33 cellular contexts compared by ENCODE assay signal in genomic region chr5:64594025-64594424, GRCh38.
"Had no signal": no experiment of that assay in that cellular context is flagged by ENCODE, and none has a peak within 500 bp of the region (broad histone marks: within the 10 kb centered on the region; RNA-seq: fewer than 3 reads in every experiment).

No MANE protein-coding gene starts in this region.

- H3K4me1 Mint-ChIP-seq: activated CD4-positive, alpha-beta memory T cell treated with anti-CD3 and anti-CD28 coated beads, Interleukin-2, amount 10 ng/mL, durations not matched to agents 7 days and 5 days; activated CD4-positive, alpha-beta T cell treated with anti-CD3 and anti-CD28 coated beads for 36 hours; activated CD4-positive, alpha-beta T cell treated with anti-CD3 and anti-CD28 coated beads, Interleukin-2, amount 10 ng/mL, durations not matched to agents 7 days and 5 days; activated CD8-positive, alpha-beta memory T cell treated with anti-CD3 and anti-CD28 coated beads, Interleukin-2, amount 10 ng/mL, durations not matched to agents 7 days and 5 days; activated naive CD4-positive, alpha-beta T cell treated with anti-CD3 and anti-CD28 coated beads, Interleukin-2, amount 10 ng/mL, durations not matched to agents 7 days and 5 days; activated naive CD4-positive, alpha-beta T cell treated with anti-CD3 and anti-CD28 coated beads, Interleukin-2, amount 50 U/mL, for 24 hours; activated naive CD8-positive, alpha-beta T cell treated with anti-CD3 and anti-CD28 coated beads, Interleukin-2, amount 10 ng/mL, durations not matched to agents 7 days and 5 days; activated naive CD8-positive, alpha-beta T cell treated with anti-CD3 and anti-CD28 coated beads, Interleukin-2, amount 50 U/mL, for 24 hours; brain; central memory CD8-positive, alpha-beta T cell had no signal

- H3K27me3 Mint-ChIP-seq: activated naive CD4-positive, alpha-beta T cell treated with anti-CD3 and anti-CD28 coated beads, Interleukin-2, amount 10 ng/mL, durations not matched to agents 7 days and 5 days; activated naive CD8-positive, alpha-beta T cell treated with anti-CD3 and anti-CD28 coated beads, Interleukin-2, amount 50 U/mL, for 24 hours; brain had no signal

- H3K27ac Mint-ChIP-seq: activated CD4-positive, alpha-beta memory T cell treated with anti-CD3 and anti-CD28 coated beads, Interleukin-2, amount 10 ng/mL, durations not matched to agents 7 days and 5 days; activated CD4-positive, alpha-beta T cell treated with anti-CD3 and anti-CD28 coated beads for 36 hours; activated CD4-positive, alpha-beta T cell treated with anti-CD3 and anti-CD28 coated beads, Interleukin-2, amount 10 ng/mL, durations not matched to agents 7 days and 5 days; activated CD8-positive, alpha-beta memory T cell treated with anti-CD3 and anti-CD28 coated beads, Interleukin-2, amount 10 ng/mL, durations not matched to agents 7 days and 5 days; activated CD8-positive, alpha-beta T cell treated with anti-CD3 and anti-CD28 coated beads, Interleukin-2, amount 10 ng/mL, durations not matched to agents 7 days and 5 days; activated naive CD4-positive, alpha-beta T cell treated with anti-CD3 and anti-CD28 coated beads, Interleukin-2, amount 10 ng/mL, durations not matched to agents 7 days and 5 days; activated naive CD4-positive, alpha-beta T cell treated with anti-CD3 and anti-CD28 coated beads, Interleukin-2, amount 50 U/mL, for 24 hours; activated naive CD8-positive, alpha-beta T cell; activated naive CD8-positive, alpha-beta T cell treated with anti-CD3 and anti-CD28 coated beads, Interleukin-2, amount 10 ng/mL, durations not matched to agents 7 days and 5 days; activated naive CD8-positive, alpha-beta T cell treated with anti-CD3 and anti-CD28 coated beads, Interleukin-2, amount 50 U/mL, for 24 hours; activated T-cell treated with anti-CD3 and anti-CD28 coated beads, Interleukin-2, amount 50 U/mL, for 24 hours; activated T-helper 2 cell treated with anti-CD3 and anti-CD28 coated beads, Interferon-gamma antibody, Interleukin-2, Interleukin-4, amounts not matched to agents 10 μg/mL and 5 μg/mL and 100 μg/mL, durations not matched to agents 14 hours and 24 hours and 36 hours; T-helper 1 cell treated with Interleukin-12 subunit alpha and Interleukin-12 subunit beta and Interleukin-4 antibody, amounts not matched to agents 30 μg/mL and 1 μg/mL, for 36 hours; T-helper 2 cell treated with Interferon-gamma antibody and Interleukin-4, amounts not matched to agents 5 μg/mL and 100 μg/mL, for 36 hours had no signal

- DNase-seq: activated CD4-positive, alpha-beta memory T cell treated with anti-CD3 and anti-CD28 coated beads, Interleukin-2, amount 10 ng/mL, durations not matched to agents 7 days and 5 days; activated CD4-positive, alpha-beta T cell treated with anti-CD3 and anti-CD28 coated beads for 1 hour; activated CD4-positive, alpha-beta T cell treated with anti-CD3 and anti-CD28 coated beads for 36 hours; activated CD4-positive, alpha-beta T cell treated with anti-CD3 and anti-CD28 coated beads for 48 hours; activated CD4-positive, alpha-beta T cell treated with anti-CD3 and anti-CD28 coated beads, Interleukin-2, amount 10 ng/mL, durations not matched to agents 7 days and 5 days; activated CD4-positive, alpha-beta T cell treated with anti-CD3 and anti-CD28 coated beads, Interleukin-2, amount 50 U/mL, for 48 hours; activated CD4-positive, CD25-positive, alpha-beta regulatory T cell; activated CD8-positive, alpha-beta memory T cell treated with anti-CD3 and anti-CD28 coated beads for 24 hours; activated CD8-positive, alpha-beta memory T cell treated with anti-CD3 and anti-CD28 coated beads, Interleukin-2, amount 10 ng/mL, durations not matched to agents 7 days and 5 days; activated CD8-positive, alpha-beta memory T cell treated with anti-CD3 and anti-CD28 coated beads, Interleukin-2, amount 50 U/mL, for 48 hours; activated CD8-positive, alpha-beta T cell treated with anti-CD3 and anti-CD28 coated beads, Interleukin-2, amount 10 ng/mL, durations not matched to agents 7 days and 5 days; activated effector memory CD4-positive, alpha-beta T cell treated with Interleukin-2 at 50 U/mL for 16 hours; activated gamma-delta T cell; activated naive CD4-positive, alpha-beta T cell treated with anti-CD3 and anti-CD28 coated beads, Interleukin-2, amount 10 ng/mL, durations not matched to agents 7 days and 5 days; activated naive CD4-positive, alpha-beta T cell treated with Interleukin-2 at 50 U/mL for 16 hours; activated naive CD8-positive, alpha-beta T cell treated with anti-CD3 and anti-CD28 coated beads, Interleukin-2, amount 10 ng/mL, durations not matched to agents 7 days and 5 days; activated naive CD8-positive, alpha-beta T cell treated with anti-CD3 and anti-CD28 coated beads, Interleukin-2, amount 50 U/mL, for 24 hours; activated T-cell treated with anti-CD3 and anti-CD28 coated beads, Interleukin-2, amount 50 U/mL, for 24 hours; activated T-cell treated with anti-CD3 and anti-CD28 coated beads, Interleukin-2, amount 50 U/mL, for 48 hours; cerebellar nuclear complex; T-helper 2 cell; T-helper 9 cell had no signal

- H3K36me3 Mint-ChIP-seq: activated CD8-positive, alpha-beta memory T cell treated with anti-CD3 and anti-CD28 coated beads, Interleukin-2, amount 10 ng/mL, durations not matched to agents 7 days and 5 days; activated naive CD4-positive, alpha-beta T cell treated with anti-CD3 and anti-CD28 coated beads, Interleukin-2, amount 10 ng/mL, durations not matched to agents 7 days and 5 days; activated naive CD4-positive, alpha-beta T cell treated with anti-CD3 and anti-CD28 coated beads, Interleukin-2, amount 50 U/mL, for 24 hours; activated naive CD8-positive, alpha-beta T cell; activated naive CD8-positive, alpha-beta T cell treated with anti-CD3 and anti-CD28 coated beads, Interleukin-2, amount 10 ng/mL, durations not matched to agents 7 days and 5 days; brain had no signal

- H3K9me3 Mint-ChIP-seq: activated CD4-positive, alpha-beta memory T cell treated with anti-CD3 and anti-CD28 coated beads, Interleukin-2, amount 10 ng/mL, durations not matched to agents 7 days and 5 days; activated CD4-positive, alpha-beta T cell treated with anti-CD3 and anti-CD28 coated beads, Interleukin-2, amount 10 ng/mL, durations not matched to agents 7 days and 5 days; activated naive CD4-positive, alpha-beta T cell treated with anti-CD3 and anti-CD28 coated beads, Interleukin-2, amount 10 ng/mL, durations not matched to agents 7 days and 5 days; activated naive CD4-positive, alpha-beta T cell treated with anti-CD3 and anti-CD28 coated beads, Interleukin-2, amount 50 U/mL, for 24 hours; activated naive CD8-positive, alpha-beta T cell treated with anti-CD3 and anti-CD28 coated beads, Interleukin-2, amount 10 ng/mL, durations not matched to agents 7 days and 5 days; activated naive CD8-positive, alpha-beta T cell treated with anti-CD3 and anti-CD28 coated beads, Interleukin-2, amount 50 U/mL, for 24 hours; activated T-cell treated with anti-CD3 and anti-CD28 coated beads, Interleukin-2, amount 50 U/mL, for 24 hours; activated T-helper 2 cell treated with anti-CD3 and anti-CD28 coated beads, Interferon-gamma antibody, Interleukin-2, Interleukin-4, amounts not matched to agents 10 μg/mL and 5 μg/mL and 100 μg/mL, durations not matched to agents 14 hours and 24 hours and 36 hours; brain; central memory CD8-positive, alpha-beta T cell; T-helper 1 cell treated with Interleukin-12 subunit alpha and Interleukin-12 subunit beta and Interleukin-4 antibody, amounts not matched to agents 30 μg/mL and 1 μg/mL, for 36 hours; T-helper 2 cell treated with Interferon-gamma antibody and Interleukin-4, amounts not matched to agents 5 μg/mL and 100 μg/mL, for 36 hours had no signal

- H3K27me3 ChIP-seq: ascending aorta, cardiac muscle cell had no signal

- H3K9me3 ChIP-seq: ascending aorta had no signal

- H3K4me3 ChIP-seq: ascending aorta, cardiac muscle cell had no signal

- H3K27ac ChIP-seq: cardiac muscle cell, VCaP had no signal

- ATAC-seq: activated CD4-positive, alpha-beta T cell treated with anti-CD3 and anti-CD28 coated beads for 36 hours; activated CD4-positive, CD25-positive, alpha-beta regulatory T cell treated with anti-CD3 and anti-CD28 coated beads, Interleukin-2, amount 50 U/mL, for 24 hours; activated CD8-positive, alpha-beta memory T cell treated with anti-CD3 and anti-CD28 coated beads, Interleukin-2, amount 10 ng/mL, durations not matched to agents 7 days and 5 days; activated CD8-positive, alpha-beta T cell treated with anti-CD3 and anti-CD28 coated beads, Interleukin-2, amount 10 ng/mL, durations not matched to agents 7 days and 5 days; activated naive CD8-positive, alpha-beta T cell treated with anti-CD3 and anti-CD28 coated beads, Interleukin-2, amount 50 U/mL, for 24 hours had no signal

- H3K36me3 ChIP-seq: ascending aorta, cardiac muscle cell had no signal

- H3K4me3 Mint-ChIP-seq: activated CD4-positive, alpha-beta memory T cell treated with anti-CD3 and anti-CD28 coated beads, Interleukin-2, amount 10 ng/mL, durations not matched to agents 7 days and 5 days; activated CD4-positive, alpha-beta T cell treated with anti-CD3 and anti-CD28 coated beads for 36 hours; activated CD4-positive, alpha-beta T cell treated with anti-CD3 and anti-CD28 coated beads, Interleukin-2, amount 10 ng/mL, durations not matched to agents 7 days and 5 days; activated CD8-positive, alpha-beta memory T cell treated with anti-CD3 and anti-CD28 coated beads, Interleukin-2, amount 10 ng/mL, durations not matched to agents 7 days and 5 days; activated CD8-positive, alpha-beta T cell treated with anti-CD3 and anti-CD28 coated beads, Interleukin-2, amount 10 ng/mL, durations not matched to agents 7 days and 5 days; activated naive CD4-positive, alpha-beta T cell treated with anti-CD3 and anti-CD28 coated beads, Interleukin-2, amount 10 ng/mL, durations not matched to agents 7 days and 5 days; activated naive CD4-positive, alpha-beta T cell treated with anti-CD3 and anti-CD28 coated beads, Interleukin-2, amount 50 U/mL, for 24 hours; activated naive CD8-positive, alpha-beta T cell; activated naive CD8-positive, alpha-beta T cell treated with anti-CD3 and anti-CD28 coated beads, Interleukin-2, amount 10 ng/mL, durations not matched to agents 7 days and 5 days; activated naive CD8-positive, alpha-beta T cell treated with anti-CD3 and anti-CD28 coated beads, Interleukin-2, amount 50 U/mL, for 24 hours; activated T-cell treated with anti-CD3 and anti-CD28 coated beads, Interleukin-2, amount 50 U/mL, for 24 hours; brain; central memory CD8-positive, alpha-beta T cell; T-helper 1 cell treated with Interleukin-12 subunit alpha and Interleukin-12 subunit beta and Interleukin-4 antibody, amounts not matched to agents 30 μg/mL and 1 μg/mL, for 36 hours; T-helper 2 cell treated with Interferon-gamma antibody and Interleukin-4, amounts not matched to agents 5 μg/mL and 100 μg/mL, for 36 hours had no signal
